ENCODE assay signal across 32 cellular contexts in the genomic region with DNA sequence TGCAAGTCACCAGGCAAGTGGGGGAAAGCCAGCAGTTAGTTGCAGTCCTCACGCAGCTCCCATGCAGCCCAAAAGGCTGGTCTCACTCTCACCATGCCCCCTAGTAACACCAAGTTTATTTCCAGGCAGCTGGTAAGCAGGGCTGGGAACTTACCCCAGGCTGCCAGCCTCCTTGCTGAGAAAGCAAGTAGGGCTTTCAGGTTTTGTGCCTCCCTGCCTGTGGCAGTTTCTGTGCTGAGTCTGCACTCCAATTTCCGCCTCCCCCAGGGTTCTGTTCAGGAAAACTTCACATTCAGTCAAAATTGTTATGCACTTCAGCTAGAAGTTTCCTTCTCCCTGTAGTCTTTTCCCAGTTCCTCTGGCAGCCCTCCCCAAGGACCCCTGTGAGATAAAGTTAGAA.
"Had no signal": no experiment of that assay in that cellular context is flagged by ENCODE, and none has a peak within 500 bp of the region (broad histone marks: within the 10 kb centered on the region; RNA-seq: fewer than 3 reads in every experiment).

No MANE protein-coding gene starts in this region.

- H3K79me2 ChIP-seq: hepatocyte had no signal

- H2AFZ ChIP-seq: hepatocyte, neural progenitor cell had no signal

- FAIRE-seq: endothelial cell of umbilical vein, kidney, urothelium cell line had no signal

- H3K27me3 Mint-ChIP-seq: dendritic cell treated with granulocyte-macrophage colony-stimulating factor and Interleukin-4, amounts not matched to agents 40 ng/mL and 50 ng/mL, for 4 days; memory B cell; naive B cell; stimulated activated naive B cell treated with anti-CD40 and anti-IgM and Interleukin-4, amounts not matched to agents 10 μg/mL and 1 μg/mL and 100 μg/mL, for 72 hours; stimulated activated naive CD8-positive, alpha-beta T cell treated with anti-CD3 and anti-CD28 coated beads, Interleukin-15, Interleukin-2, amounts not matched to agents 100 ng/mL and 50 ng/mL, for 24 hours had no signal

- H3K4me3 ChIP-seq: colonic mucosa, esophagus muscularis mucosa, gastroesophageal sphincter, heart left ventricle, hepatocyte, lung, mucosa of descending colon, neural progenitor cell, ovary, psoas muscle, skin epidermis, spleen, thoracic aorta, tibial nerve, upper lobe of left lung had no signal

- H3K27me3 ChIP-seq: colonic mucosa, esophagus muscularis mucosa, gastroesophageal sphincter, heart left ventricle, hepatocyte, neural progenitor cell, ovary, spleen, tibial nerve, upper lobe of left lung had no signal

- H3K9me3 ChIP-seq: colonic mucosa, ovary had no signal

- ATAC-seq: foreskin keratinocyte; gastroesophageal sphincter; heart left ventricle; left lobe of liver; mucosa of descending colon; psoas muscle; right cardiac atrium; stimulated activated naive B cell treated with anti-CD40 and anti-IgM and Interleukin-4, amounts not matched to agents 10 μg/mL and 1 μg/mL and 100 μg/mL, for 72 hours had no signal

- H3K4me3 Mint-ChIP-seq: dendritic cell treated with granulocyte-macrophage colony-stimulating factor and Interleukin-4, amounts not matched to agents 40 ng/mL and 50 ng/mL, for 4 days; memory B cell; mesothelial cell of epicardium; nephron; neural progenitor cell; stimulated activated naive B cell treated with anti-CD40 and anti-IgM and Interleukin-4, amounts not matched to agents 10 μg/mL and 1 μg/mL and 100 μg/mL, for 72 hours; stimulated activated naive CD8-positive, alpha-beta T cell treated with anti-CD3 and anti-CD28 coated beads, Interleukin-15, Interleukin-2, amounts not matched to agents 100 ng/mL and 50 ng/mL, for 24 hours had no signal

- H3K27ac Mint-ChIP-seq: dendritic cell treated with granulocyte-macrophage colony-stimulating factor and Interleukin-4, amounts not matched to agents 40 ng/mL and 50 ng/mL, for 4 days; memory B cell; mesothelial cell of epicardium; nephron; stimulated activated naive B cell treated with anti-CD40 and anti-IgM and Interleukin-4, amounts not matched to agents 10 μg/mL and 1 μg/mL and 100 μg/mL, for 72 hours; stimulated activated naive CD8-positive, alpha-beta T cell treated with anti-CD3 and anti-CD28 coated beads, Interleukin-15, Interleukin-2, amounts not matched to agents 100 ng/mL and 50 ng/mL, for 24 hours had no signal

- H3K4me1 ChIP-seq: colonic mucosa, esophagus muscularis mucosa, gastroesophageal sphincter, heart left ventricle, neural progenitor cell, psoas muscle, tibial nerve, upper lobe of left lung had no signal

- H3K27ac ChIP-seq: colonic mucosa, esophagus muscularis mucosa, foreskin keratinocyte, gastroesophageal sphincter, heart left ventricle, hepatocyte, neural progenitor cell, ovary, psoas muscle, skin epidermis, spleen, thoracic aorta, tibial nerve, upper lobe of left lung had no signal

- DNase-seq: colonic mucosa; effector CD8-positive, alpha-beta T cell; foreskin keratinocyte; heart left ventricle; kidney; mucosa of descending colon; naive B cell; occipital lobe; ovary; posterior cingulate gyrus; psoas muscle; right cardiac atrium; spleen; stimulated activated CD4-positive, alpha-beta T cell treated with anti-CD3 and anti-CD28 coated beads, Interleukin-4, amount 100 ng/mL, for 4 hours; stimulated activated naive B cell treated with anti-CD40 and anti-IgM and Interleukin-4, amounts not matched to agents 10 μg/mL and 1 μg/mL and 100 μg/mL, for 72 hours; upper lobe of left lung had no signal

- H3K36me3 ChIP-seq: colonic mucosa, esophagus muscularis mucosa, gastroesophageal sphincter, heart left ventricle, ovary, spleen, thoracic aorta, tibial nerve, upper lobe of left lung had no signal

- H3K9ac ChIP-seq: neural progenitor cell had no signal

- H3K4me1 Mint-ChIP-seq: nephron, neural progenitor cell had no signal

- H3K4me2 ChIP-seq: hepatocyte, neural progenitor cell had no signal
